ENCODE assay signal across 31 cellular contexts in the genomic region with DNA sequence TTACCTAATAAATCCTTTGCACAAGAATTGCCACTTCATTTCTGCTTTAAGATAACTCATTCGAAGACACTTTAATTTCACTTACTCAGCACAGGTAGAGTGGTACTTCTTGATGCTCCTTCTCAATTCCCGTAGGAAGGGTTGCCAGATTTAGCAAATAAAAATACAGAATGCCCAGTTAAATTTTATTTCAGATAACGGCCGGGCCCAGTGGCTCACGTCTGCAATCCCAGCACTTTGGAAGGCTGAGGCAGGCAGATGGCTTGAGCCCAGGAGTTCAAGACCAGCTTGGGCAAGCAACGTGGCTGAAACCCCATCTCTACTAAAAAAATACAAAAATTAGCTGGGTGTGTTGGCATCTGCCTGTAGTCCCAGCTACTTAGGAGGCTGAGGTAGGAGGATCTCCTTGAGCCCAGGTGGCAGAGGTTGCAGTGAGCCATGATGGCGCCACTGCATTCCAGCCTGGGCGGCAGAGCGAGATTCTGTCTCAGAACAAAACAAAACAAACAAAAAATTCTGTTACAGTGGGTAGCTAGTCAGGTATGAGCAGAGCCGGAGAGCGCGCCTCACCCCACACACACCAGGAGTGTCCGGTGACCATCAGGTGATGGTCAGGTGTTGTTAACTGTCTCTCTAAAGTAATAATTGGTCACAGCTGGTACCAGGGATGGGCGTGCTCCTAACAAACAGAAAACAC.
A peak's percentile ranks its signal among the peaks of the same experiment; 100 is the strongest.
DNase-seq lines count a peak whose midpoint lies in the region; ATAC-seq and TF ChIP-seq lines count a peak whose summit lies in the region.
"Had no signal": no experiment of that assay in that cellular context is flagged by ENCODE, and none has a peak within 500 bp of the region (broad histone marks: within the 10 kb centered on the region; RNA-seq: fewer than 3 reads in every experiment).

No MANE protein-coding gene starts in this region.

- H3K4me3 ChIP-seq in Loucy (ENCODE audit: low read length, poor library complexity, severe bottlenecking) (no peak overlapping the region), endodermal cell (ENCODE audit: low read length) (peak overlapping the region; percentile 45), Karpas-422 (ENCODE audit: low read length) (no peak overlapping the region)
- H3K4me3 ChIP-seq: colonic mucosa, left ventricle myocardium inferior, Peyer's patch, psoas muscle, tibial artery had no signal

- peak overlapping the region; percentile 65 for H3K27ac Mint-ChIP-seq in Calu3 (ENCODE audit: unreplicated experiment)
- no peak overlapping the region for H3K27ac Mint-ChIP-seq in endodermal cell
- peak overlapping the region; percentile 92 for H3K27ac Mint-ChIP-seq in nephron progenitor cell
- no peak overlapping the region for H3K27ac Mint-ChIP-seq in activated CD8-positive, alpha-beta T cell treated with anti-CD3 and anti-CD28 coated beads for 36 hours
- H3K27ac Mint-ChIP-seq: activated CD4-positive, alpha-beta T cell treated with anti-CD3 and anti-CD28 coated beads, Interleukin-2, amount 10 ng/mL, durations not matched to agents 7 days and 5 days; activated naive CD8-positive, alpha-beta T cell treated with anti-CD3 and anti-CD28 coated beads for 36 hours; B cell; CD8-positive, alpha-beta T cell; IgD-negative memory B cell; naive thymus-derived CD8-positive, alpha-beta T cell; WTC11 had no signal

- peaks cover 26% of the 10 kb centered on the region for H3K4me1 Mint-ChIP-seq in Calu3 (ENCODE audit: low read depth, unreplicated experiment)
- H3K4me1 Mint-ChIP-seq in endodermal cell, result peaks cover 7% of the 10 kb centered on the region
- peaks cover 11% of the 10 kb centered on the region for H3K4me1 Mint-ChIP-seq in nephron progenitor cell
- H3K4me1 Mint-ChIP-seq in activated CD8-positive, alpha-beta T cell treated with anti-CD3 and anti-CD28 coated beads for 36 hours (ENCODE audit: low read depth), result no peaks in the 10 kb centered on the region
- H3K4me1 Mint-ChIP-seq: activated CD4-positive, alpha-beta T cell treated with anti-CD3 and anti-CD28 coated beads, Interleukin-2, amount 10 ng/mL, durations not matched to agents 7 days and 5 days; activated naive CD8-positive, alpha-beta T cell treated with anti-CD3 and anti-CD28 coated beads for 36 hours; B cell; IgD-negative memory B cell; naive thymus-derived CD8-positive, alpha-beta T cell had no signal

- H3K4me3 Mint-ChIP-seq in Calu3 (ENCODE audit: low read depth, unreplicated experiment), result peak overlapping the region; percentile 50
- H3K4me3 Mint-ChIP-seq in endodermal cell, result no peak overlapping the region
- H3K4me3 Mint-ChIP-seq in nephron progenitor cell, result no peak overlapping the region
- H3K4me3 Mint-ChIP-seq in activated CD8-positive, alpha-beta T cell treated with anti-CD3 and anti-CD28 coated beads for 36 hours, result no peak overlapping the region
- H3K4me3 Mint-ChIP-seq: activated CD4-positive, alpha-beta T cell treated with anti-CD3 and anti-CD28 coated beads, Interleukin-2, amount 10 ng/mL, durations not matched to agents 7 days and 5 days; activated naive CD8-positive, alpha-beta T cell treated with anti-CD3 and anti-CD28 coated beads for 36 hours; B cell; CD8-positive, alpha-beta T cell; IgD-negative memory B cell; naive thymus-derived CD8-positive, alpha-beta T cell; WTC11 had no signal

- intact Hi-C loops in Calu3 (cut with micrococcal nuclease; ENCODE audit: unreplicated experiment), result no loop called here
- intact Hi-C loops in activated CD8-positive, alpha-beta T cell treated with anti-CD3 and anti-CD28 coated beads for 36 hours (cut with micrococcal nuclease), result no loop called here

- H4K20me1 ChIP-seq in Loucy (ENCODE audit: insufficient read depth, low read length, poor library complexity, severe bottlenecking) (no peaks in the 10 kb centered on the region), Karpas-422 (ENCODE audit: insufficient read depth, low read depth, low read length) (no peaks in the 10 kb centered on the region)

- H3K27ac ChIP-seq in endodermal cell (ENCODE audit: low read depth, low read length), result no peak overlapping the region
- H3K27ac ChIP-seq in Karpas-422 (ENCODE audit: low read length), result no peak overlapping the region
- H3K27ac ChIP-seq: colonic mucosa, left ventricle myocardium inferior, psoas muscle, tibial artery had no signal

- H3K36me3 ChIP-seq in Loucy (ENCODE audit: insufficient read depth, low read length) (no peaks in the 10 kb centered on the region), endodermal cell (ENCODE audit: control insufficient read depth, insufficient read depth, low read length) (no peaks in the 10 kb centered on the region), Karpas-422 (ENCODE audit: insufficient read depth, low read length) (no peaks in the 10 kb centered on the region)
- H3K36me3 ChIP-seq: colonic mucosa, left ventricle myocardium inferior, Peyer's patch, tibial artery had no signal

- peak; percentile 6 for DNase-seq in Calu3
- DNase-seq in endodermal cell, result no peak
- DNase-seq in nephron progenitor cell, result no peak
- DNase-seq in NCI-H2196 (lab: John Stamatoyannopoulos, UW; ENCODE audit: unreplicated experiment), result no peak
- no peak for DNase-seq in activated CD8-positive, alpha-beta T cell treated with anti-CD3 and anti-CD28 coated beads for 36 hours
- DNase-seq in NCI-H524 (lab: John Stamatoyannopoulos, UW), result no peak
- DNase-seq in Karpas-422, result no peak
- DNase-seq: activated CD4-positive, alpha-beta T cell treated with anti-CD3 and anti-CD28 coated beads, Interleukin-2, amount 10 ng/mL, durations not matched to agents 7 days and 5 days; activated gamma-delta T cell; activated naive CD8-positive, alpha-beta T cell treated with anti-CD3 and anti-CD28 coated beads for 36 hours; activated T-cell treated with anti-CD3 and anti-CD28 coated beads, Interleukin-2, amount 50 U/mL, for 1 hour; aorta; CD8-positive, alpha-beta T cell; effector CD4-positive, alpha-beta T cell; left ventricle myocardium inferior; naive thymus-derived CD8-positive, alpha-beta T cell; NCI-H1105; NCI-H187; NCI-H2171 treated with DMSO at 0.1 percent for 48 hours; NCI-H524 treated with DMSO at 0.1 percent for 48 hours; occipital lobe; psoas muscle; SHP77; stimulated activated CD4-positive, alpha-beta T cell treated with anti-CD3 and anti-CD28 coated beads, Interleukin-4, amount 100 ng/mL, for 24 hours; tibial artery had no signal

- H3K4me2 ChIP-seq in Loucy (ENCODE audit: low read depth, low read length, poor library complexity, severe bottlenecking), result peak overlapping the region; percentile 44
- no peak overlapping the region for H3K4me2 ChIP-seq in Karpas-422 (ENCODE audit: low read depth, low read length, poor library complexity, severe bottlenecking)

- no TSS peak for BruUV-seq in Calu3 (replicated peaks; lab: Mats Ljungman, UMichigan)

- H3K79me2 ChIP-seq in Loucy (ENCODE audit: insufficient read depth, low read length), result no peaks in the 10 kb centered on the region
- H3K79me2 ChIP-seq in Karpas-422 (ENCODE audit: low read length), result no peaks in the 10 kb centered on the region

- H3K9me3 ChIP-seq in Loucy (ENCODE audit: insufficient read depth, low read depth, low read length), result no peaks in the 10 kb centered on the region
- H3K9me3 ChIP-seq in endodermal cell (ENCODE audit: control insufficient read depth, low read length), result no peaks in the 10 kb centered on the region
- H3K9me3 ChIP-seq in Karpas-422 (ENCODE audit: low read length), result no peaks in the 10 kb centered on the region
- H3K9me3 ChIP-seq: colonic mucosa, left ventricle myocardium inferior, Peyer's patch, psoas muscle, tibial artery had no signal

- H3K9ac ChIP-seq in Loucy (ENCODE audit: low read depth, low read length, poor library complexity, severe bottlenecking) (no peak overlapping the region), endodermal cell (ENCODE audit: extremely low read depth, low read length, poor library complexity, severe bottlenecking) (no peak overlapping the region), Karpas-422 (ENCODE audit: low read length) (no peak overlapping the region)

- 87 to 98% methylated on average over 9 to 14 of the region's 14 CpGs for WGBS in endodermal cell (ENCODE audit: insufficient coverage in 1 of 2, insufficient read length in 1 of 2), 2 experiments

- POLR2A ChIA-PET in activated CD8-positive, alpha-beta T cell treated with anti-CD3 and anti-CD28 coated beads for 36 hours (lab: Charles Lee), result no interaction called here

- H3K9me2 ChIP-seq in Loucy (replicated peaks; ENCODE audit: low read depth, low read length), result no peaks in the 10 kb centered on the region
- no peaks in the 10 kb centered on the region for H3K9me2 ChIP-seq in Karpas-422 (replicated peaks; ENCODE audit: insufficient read depth, low read length)

- H3F3A ChIP-seq in Loucy (ENCODE audit: low read depth), result peaks cover 3% of the 10 kb centered on the region; the same call in 1 of the 2 replicates

- H3K9me3 Mint-ChIP-seq in Calu3 (ENCODE audit: low read depth, unreplicated experiment) (no peaks in the 10 kb centered on the region), endodermal cell (peaks cover 3% of the 10 kb centered on the region), nephron progenitor cell (peaks cover 5% of the 10 kb centered on the region)
- no peaks in the 10 kb centered on the region for H3K9me3 Mint-ChIP-seq in activated CD8-positive, alpha-beta T cell treated with anti-CD3 and anti-CD28 coated beads for 36 hours
- H3K9me3 Mint-ChIP-seq: activated CD4-positive, alpha-beta T cell treated with anti-CD3 and anti-CD28 coated beads, Interleukin-2, amount 10 ng/mL, durations not matched to agents 7 days and 5 days; activated naive CD8-positive, alpha-beta T cell treated with anti-CD3 and anti-CD28 coated beads for 36 hours; CD8-positive, alpha-beta T cell; IgD-negative memory B cell; naive thymus-derived CD8-positive, alpha-beta T cell had no signal

- H3K27me3 ChIP-seq in Loucy (ENCODE audit: insufficient read depth, low read length, poor library complexity, severe bottlenecking) (no peaks in the 10 kb centered on the region), endodermal cell (ENCODE audit: control insufficient read depth, insufficient read depth, low read length, poor library complexity, severe bottlenecking) (no peaks in the 10 kb centered on the region), Karpas-422 (ENCODE audit: low read length) (no peaks in the 10 kb centered on the region)
- H3K27me3 ChIP-seq: colonic mucosa, Peyer's patch, tibial artery had no signal

- CTCF ChIA-PET in Calu3 (lab: Charles Lee), result interaction anchor here (0.6 kb wide), 1 partner anchor 16 kb away, joined by 3 read pairs; no protein-coding TSS in a partner anchor
- CTCF ChIA-PET in activated CD8-positive, alpha-beta T cell treated with anti-CD3 and anti-CD28 coated beads for 36 hours (lab: Charles Lee), result no interaction called here

- H3K36me3 Mint-ChIP-seq in Calu3 (ENCODE audit: insufficient read depth, unreplicated experiment) (peaks cover 13% of the 10 kb centered on the region), endodermal cell (ENCODE audit: low read depth) (no peaks in the 10 kb centered on the region), nephron progenitor cell (ENCODE audit: low read depth) (no peaks in the 10 kb centered on the region)
- no peaks in the 10 kb centered on the region for H3K36me3 Mint-ChIP-seq in activated CD8-positive, alpha-beta T cell treated with anti-CD3 and anti-CD28 coated beads for 36 hours (ENCODE audit: low read depth)
- H3K36me3 Mint-ChIP-seq: activated naive CD8-positive, alpha-beta T cell treated with anti-CD3 and anti-CD28 coated beads for 36 hours; CD8-positive, alpha-beta T cell; IgD-negative memory B cell; naive thymus-derived CD8-positive, alpha-beta T cell; WTC11 had no signal

- no peaks in the 10 kb centered on the region for H3K27me3 Mint-ChIP-seq in Calu3 (ENCODE audit: unreplicated experiment)
- no peaks in the 10 kb centered on the region for H3K27me3 Mint-ChIP-seq in endodermal cell (ENCODE audit: insufficient read depth)
- no peaks in the 10 kb centered on the region for H3K27me3 Mint-ChIP-seq in nephron progenitor cell (ENCODE audit: low read depth, poor library complexity)
- peaks cover 4% of the 10 kb centered on the region for H3K27me3 Mint-ChIP-seq in activated CD8-positive, alpha-beta T cell treated with anti-CD3 and anti-CD28 coated beads for 36 hours

- H3K4me1 ChIP-seq in Loucy (ENCODE audit: insufficient read depth, low read length, poor library complexity, severe bottlenecking) (peaks cover 15% of the 10 kb centered on the region), endodermal cell (ENCODE audit: control insufficient read depth, insufficient read depth, low read length) (no peaks in the 10 kb centered on the region), Karpas-422 (ENCODE audit: low read length) (no peaks in the 10 kb centered on the region)
- H3K4me1 ChIP-seq: colonic mucosa, psoas muscle, tibial artery had no signal

- H2AFZ ChIP-seq in Loucy (ENCODE audit: low read length) (no peak overlapping the region), Karpas-422 (ENCODE audit: low read length) (no peak overlapping the region)

- no peak for TF ChIP-seq CTCF in Calu3 (IDR thresholded peaks at IDR 0.05; ENCODE audit: unreplicated experiment)
- TF ChIP-seq CTCF in Loucy (conservative IDR thresholded peaks at IDR 0.05; ENCODE audit: low read length), result no peak
- TF ChIP-seq CTCF in endodermal cell (conservative IDR thresholded peaks at IDR 0.05), result no peak
- no peak for TF ChIP-seq CTCF in nephron progenitor cell (IDR thresholded peaks at IDR 0.05)
- TF ChIP-seq CTCF in activated CD8-positive, alpha-beta T cell treated with anti-CD3 and anti-CD28 coated beads for 36 hours (IDR thresholded peaks at IDR 0.05), result no peak

- ATAC-seq in activated CD8-positive, alpha-beta T cell treated with anti-CD3 and anti-CD28 coated beads for 36 hours, result no peak
- ATAC-seq: CD8-positive, alpha-beta T cell; naive thymus-derived CD8-positive, alpha-beta T cell; psoas muscle; WTC11 had no signal

Comparison
In these comparisons a context has a peak if more than half of its experiments do, and no peak if none do; other contexts are left out.
1. H3K27ac Mint-ChIP-seq: peak in Calu3 (single experiment) and nephron progenitor cell (single experiment); none in endodermal cell (single experiment) and activated CD8-positive, alpha-beta T cell treated with anti-CD3 and anti-CD28 coated beads for 36 hours (single experiment).